ENCODE assay signal across 11 cellular contexts in genomic region chr11:6892400-6892799, GRCh38. TPM values are rescaled to one million over a fixed set of nuclear protein-coding genes. Genes with fewer than 3 reads are reported as not detected.
"Had no signal": no experiment of that assay in that cellular context is flagged by ENCODE, and none has a peak within 500 bp of the region (broad histone marks: within the 10 kb centered on the region; RNA-seq: fewer than 3 reads in every experiment).

TSS of gene OR2D2 (minus strand) at chr11:6892500. CDS start at chr11:6892500, 0 bp downstream.

- FAIRE-seq: H54 had no signal

- H3K9me3 ChIP-seq: HAP-1 had no signal

- H2AFZ ChIP-seq: GM23248, GM23338 had no signal

- H3K27ac ChIP-seq: GM23248 had no signal

- H3K4me2 ChIP-seq: GM23338 had no signal

- H3K4me1 ChIP-seq: HAP-1 had no signal

- ATAC-seq: GM23338, HCT116 had no signal

- H3K36me3 ChIP-seq: HAP-1 had no signal

- H3K9ac ChIP-seq: GM23248 had no signal

- DNase-seq: GM23248, GOT3, H7, H9, HCEC 1CT, HFFc6 had no signal

- H3K4me3 ChIP-seq: GM23248, GM23338, HAP-1 had no signal

RNA-seq across cellular contexts. Expression of gene OR2D2, which starts in this region (rescaled TPM):
- total RNA-seq: H4, HFFc6 had no signal
- polyA plus RNA-seq: GM23248 had no signal
